In genomic region chr2:175874291-175874690, GRCh38 we compare ENCODE assay signal across 28 cellular contexts.
"Had no signal": no experiment of that assay in that cellular context is flagged by ENCODE, and none has a peak within 500 bp of the region (broad histone marks: within the 10 kb centered on the region; RNA-seq: fewer than 3 reads in every experiment).

No MANE protein-coding gene starts in this region.

- H3K9me3 ChIP-seq: body of pancreas, esophagus muscularis mucosa had no signal

- H3K27ac ChIP-seq: body of pancreas, esophagus muscularis mucosa, WERI-Rb-1 had no signal

- H3K36me3 ChIP-seq: esophagus muscularis mucosa, WERI-Rb-1 had no signal

- DNase-seq: activated B cell treated with CpG ODN at 0.5 μM for 24 hours; activated CD4-positive, alpha-beta T cell treated with anti-CD3 and anti-CD28 coated beads for 48 hours; activated CD4-positive, alpha-beta T cell treated with anti-CD3 and anti-CD28 coated beads, Interleukin-2, amount 50 U/mL, for 1 hour; activated CD4-positive, alpha-beta T cell treated with anti-CD3 and anti-CD28 coated beads, Interleukin-2, amount 50 U/mL, for 48 hours; activated CD8-positive, alpha-beta memory T cell treated with anti-CD3 and anti-CD28 coated beads for 24 hours; activated CD8-positive, alpha-beta T cell treated with anti-CD3 and anti-CD28 coated beads for 36 hours; activated effector memory CD4-positive, alpha-beta T cell treated with Interleukin-2 at 50 U/mL for 16 hours; activated gamma-delta T cell treated with Interleukin-2 at 50 U/mL for 16 hours; activated naive CD4-positive, alpha-beta T cell treated with anti-CD3 and anti-CD28 coated beads, Interleukin-2, amount 50 U/mL, for 16 hours; activated naive CD4-positive, alpha-beta T cell treated with Interleukin-2 at 50 U/mL for 16 hours; activated T-cell treated with anti-CD3 and anti-CD28 coated beads, Interleukin-2, amount 50 U/mL, for 4 hours; amniotic stem cell; anterior cingulate cortex; body of pancreas; caudate nucleus; cortex of kidney; dermis blood vessel endothelial cell; effector CD4-positive, alpha-beta T cell; effector memory CD8-positive, alpha-beta T cell; erythroblast; foreskin fibroblast; head of caudate nucleus; T-cell; T-helper 9 cell; WERI-Rb-1 had no signal

- ATAC-seq: activated CD4-positive, CD25-positive, alpha-beta regulatory T cell treated with anti-CD3 and anti-CD28 coated beads, Interleukin-2, amount 50 U/mL, for 24 hours; activated CD8-positive, alpha-beta T cell treated with anti-CD3 and anti-CD28 coated beads for 36 hours; activated T-cell treated with anti-CD3 and anti-CD28 coated beads, Interleukin-2, amount 50 U/mL, for 4 hours; activated T-helper 17 cell treated with anti-CD3 and anti-CD28 coated beads, Interleukin-2, amount 50 U/mL, for 72 hours; body of pancreas; effector memory CD8-positive, alpha-beta T cell; T-cell had no signal

- H3K4me3 ChIP-seq: body of pancreas, esophagus muscularis mucosa had no signal

- H3K4me1 ChIP-seq: body of pancreas had no signal

- H3K27me3 ChIP-seq: body of pancreas, esophagus muscularis mucosa had no signal
